Comparison of ENCODE assay signal across 16 cellular contexts in genomic region chr3:11553436-11554235, GRCh38.
A peak's percentile ranks its signal among the peaks of the same experiment; 100 is the strongest.
DNase-seq lines count a peak whose midpoint lies in the region; ATAC-seq and TF ChIP-seq lines count a peak whose summit lies in the region.
"Had no signal": no experiment of that assay in that cellular context is flagged by ENCODE, and none has a peak within 500 bp of the region (broad histone marks: within the 10 kb centered on the region; RNA-seq: fewer than 3 reads in every experiment).

No MANE protein-coding gene starts in this region.

- H3K9me3 ChIP-seq in MG63 (no peaks in the 10 kb centered on the region), right lobe of liver (no peaks in the 10 kb centered on the region), stomach smooth muscle (ENCODE audit: control insufficient read depth in 2 of 2, low read length in 2 of 2) (no peaks in the 10 kb centered on the region)
- H3K9me3 ChIP-seq: colonic mucosa, SJCRH30 had no signal

- no peaks in the 10 kb centered on the region for H3K27me3 ChIP-seq in MG63
- H3K27me3 ChIP-seq in right lobe of liver = no peaks in the 10 kb centered on the region
- no peaks in the 10 kb centered on the region for H3K27me3 ChIP-seq in stomach smooth muscle (ENCODE audit: control insufficient read depth in 1 of 2, insufficient read depth in 2 of 2, low read length in 2 of 2)
- H3K27me3 ChIP-seq: colonic mucosa, hepatocyte, SJCRH30 had no signal

- H3K9ac ChIP-seq in stomach smooth muscle (ENCODE audit: low read length in 2 of 2) = no peak overlapping the region

- no peak overlapping the region for H3K4me3 ChIP-seq in MG63
- no peak overlapping the region for H3K4me3 ChIP-seq in right lobe of liver
- H3K4me3 ChIP-seq in stomach smooth muscle (ENCODE audit: low read length in 2 of 2) = no peak overlapping the region
- H3K4me3 ChIP-seq: colonic mucosa, hepatocyte, SJCRH30 had no signal

- H3K27ac ChIP-seq in cingulate gyrus (ENCODE audit: low read depth, low read length) = peak overlapping the region; percentile 72
- H3K27ac ChIP-seq in right lobe of liver = no peak overlapping the region
- peak overlapping the region; percentile 53 for H3K27ac ChIP-seq in stomach smooth muscle (ENCODE audit: low read length)
- H3K27ac ChIP-seq: colonic mucosa, hepatocyte, SJCRH30 had no signal

- TF ChIP-seq CTCF in right lobe of liver (IDR thresholded peaks at IDR 0.05) = no peak

- 50% methylated on average over 6 of the region's 17 CpGs for WGBS in right lobe of liver (ENCODE audit: insufficient coverage, low coverage, low lambda C conversion rate, missing lambda C conversion rate)

- intact Hi-C loops in right lobe of liver (cut with DNase I) = no loop called here

- peak; percentile 31 to 69 (median 41) for ATAC-seq in right lobe of liver
- no peak for ATAC-seq in GM18873 (IDR thresholded peaks at IDR 0.05; ENCODE audit: low FRiP score, unreplicated experiment)

- H3K36me3 ChIP-seq in MG63 (peaks cover 2% of the 10 kb centered on the region; the same call in 1 of the 2 replicates), right lobe of liver (peaks cover 0 to 17% (median 5%) of the 10 kb centered on the region in 4 donors), stomach smooth muscle (ENCODE audit: control insufficient read depth in 2 of 2, insufficient read depth in 2 of 2, low read length in 2 of 2) (peaks cover 10 to 17% of the 10 kb centered on the region in 2 donors)
- H3K36me3 ChIP-seq: colonic mucosa had no signal

- peaks cover 0 to 8% (median 4%) of the 10 kb centered on the region in 4 donors for H3K4me1 ChIP-seq in right lobe of liver
- H3K4me1 ChIP-seq in stomach smooth muscle (ENCODE audit: control insufficient read depth, insufficient read depth, low read length) = peaks cover 39% of the 10 kb centered on the region
- H3K4me1 ChIP-seq: colonic mucosa had no signal

- no peak for TF ChIP-seq POLR2A in right lobe of liver (IDR thresholded peaks at IDR 0.05)

- peak; percentile 43 for DNase-seq in MG63
- DNase-seq in right lobe of liver = no peak
- no peak for DNase-seq in NCI-H187 (lab: John Stamatoyannopoulos, UW)
- DNase-seq in EL = no peak
- DNase-seq in pons (ENCODE audit: low spot score) = no peak
- DNase-seq: CD4-positive, alpha-beta memory T cell; colonic mucosa; H9; Kasumi-1; NCI-H510A treated with DMSO at 0.1 percent for 48 hours; SJCRH30; stimulated activated CD4-positive, alpha-beta T cell treated with anti-CD3 and anti-CD28 coated beads, Interleukin-12 subunit alpha, Interleukin-12 subunit beta, amount 100 ng/mL, for 4 hours had no signal

Comparison
In these comparisons a context has a peak if more than half of its experiments do, and no peak if none do; other contexts are left out.
1. H3K27ac ChIP-seq: peak in cingulate gyrus (single experiment) and stomach smooth muscle (single experiment); none in right lobe of liver (0 of 3).